Comparison of ENCODE assay signal across 11 cellular contexts in genomic region chr2:46332686-46333281, GRCh38. TPM values are rescaled to one million over a fixed set of nuclear protein-coding genes. Genes with fewer than 3 reads are reported as not detected.
DNase-seq lines count a peak whose midpoint lies in the region; ATAC-seq, FAIRE-seq and TF ChIP-seq lines count a peak whose summit lies in the region.
"Had no signal": no experiment of that assay in that cellular context is flagged by ENCODE, and none has a peak within 500 bp of the region (broad histone marks: within the 10 kb centered on the region; RNA-seq: fewer than 3 reads in every experiment).

No MANE protein-coding gene starts in this region.

- no peak overlapping the region for H2AFZ ChIP-seq in GM23248

- H3K4me3 Mint-ChIP-seq in brain = no peak overlapping the region
- H3K4me3 Mint-ChIP-seq: activated B cell treated with CpG ODN at 0.5 μM for 24 hours had no signal

- H3K4me2 ChIP-seq in GM23248 (ENCODE audit: unreplicated experiment) = peak overlapping the region; percentile 46

- DNase-seq in GM23248 = peak; percentile 86
- DNase-seq in kidney = no peak
- no peak for DNase-seq in stomach
- DNase-seq in germinal center (ENCODE audit: low spot score) = no peak
- no peak for DNase-seq in activated CD8-positive, alpha-beta memory T cell treated with anti-CD3 and anti-CD28 coated beads, Interleukin-2, amount 50 U/mL, for 48 hours
- DNase-seq: activated B cell treated with CpG ODN at 0.5 μM for 24 hours, dermis blood vessel endothelial cell had no signal

- H3K27me3 ChIP-seq in GM23248 (replicated peaks; ENCODE audit: insufficient read depth) (no peaks in the 10 kb centered on the region), stomach (no peaks in the 10 kb centered on the region)

- H3K4me3 ChIP-seq in GM23248 = no peak overlapping the region
- no peak overlapping the region for H3K4me3 ChIP-seq in kidney (ENCODE audit: low read length in 2 of 2)
- no peak overlapping the region for H3K4me3 ChIP-seq in stomach

- no peaks in the 10 kb centered on the region for H3K9me3 Mint-ChIP-seq in brain
- H3K9me3 Mint-ChIP-seq: activated B cell treated with CpG ODN at 0.5 μM for 24 hours had no signal

- H3K27ac ChIP-seq in GM23248 = peak overlapping the region; percentile 100
- H3K27ac ChIP-seq in kidney (ENCODE audit: low read depth in 2 of 2, low read length in 2 of 2) = peak overlapping the region; percentile 69 to 85
- peak overlapping the region in 4 of 5 donors; percentile 38 to 85 (median 82) for H3K27ac ChIP-seq in stomach

- H3K9me3 ChIP-seq in GM23248 (ENCODE audit: low read depth) = no peaks in the 10 kb centered on the region
- H3K9me3 ChIP-seq in kidney (ENCODE audit: control insufficient read depth in 1 of 2, low read length in 2 of 2) = no peaks in the 10 kb centered on the region
- no peaks in the 10 kb centered on the region for H3K9me3 ChIP-seq in stomach

- H3K4me1 ChIP-seq in GM23248 (ENCODE audit: insufficient read depth) (peaks cover 87% of the 10 kb centered on the region), kidney (ENCODE audit: control insufficient read depth in 1 of 2, insufficient read depth in 1 of 2, low read depth in 1 of 2, low read length in 2 of 2) (peaks cover 77 to 79% of the 10 kb centered on the region in 2 donors), stomach (peaks cover 44 to 96% (median 86%) of the 10 kb centered on the region in 4 donors)

- TF ChIP-seq CTCF in brain (conservative IDR thresholded peaks at IDR 0.05) (no peak), kidney (IDR thresholded peaks at IDR 0.05; ENCODE audit: borderline replicate concordance, extremely low read depth, insufficient read depth) (no peak), stomach (IDR thresholded peaks at IDR 0.05) (no peak)

- peaks cover 7% of the 10 kb centered on the region for H3K27me3 Mint-ChIP-seq in brain

- no peak for TF ChIP-seq POLR2A in stomach (IDR thresholded peaks at IDR 0.05)

- H3K4me1 Mint-ChIP-seq in brain = peaks cover 84% of the 10 kb centered on the region
- H3K4me1 Mint-ChIP-seq: activated B cell treated with CpG ODN at 0.5 μM for 24 hours had no signal

- 35 to 40% methylated on average over 8 of the region's 8 CpGs for WGBS in GM23248 (ENCODE audit: low coverage in 1 of 2, low lambda C conversion rate in 2 of 2, missing lambda C conversion rate in 2 of 2), 2 experiments
- 78 to 90% (median 86%) methylated on average over 8 of the region's 8 CpGs for WGBS in stomach, 5 donors

- no peak for ATAC-seq in HG03469 (IDR thresholded peaks at IDR 0.05; ENCODE audit: unreplicated experiment)
- ATAC-seq in GM21576 (IDR thresholded peaks at IDR 0.05; ENCODE audit: unreplicated experiment) = no peak

- H3K9me2 ChIP-seq in GM23248 (ENCODE audit: insufficient read depth) = no peaks in the 10 kb centered on the region

- no peak for TF ChIP-seq EP300 in stomach (IDR thresholded peaks at IDR 0.05)

- H3K9ac ChIP-seq in GM23248 (peak overlapping the region; percentile 86), kidney (ENCODE audit: low read length in 2 of 2) (no peak overlapping the region)

- FAIRE-seq in kidney (lab: Jason Lieb, UNC) = no peak
- FAIRE-seq: D721Med had no signal

- no peaks in the 10 kb centered on the region for H3K36me3 Mint-ChIP-seq in brain

- in situ Hi-C loops in GM23248 (cut with MboI) = no loop called here

- H3K36me3 ChIP-seq in GM23248 (ENCODE audit: low read depth) (no peaks in the 10 kb centered on the region), kidney (ENCODE audit: control insufficient read depth in 1 of 2, insufficient read depth in 2 of 2, low read length in 2 of 2) (no peaks in the 10 kb centered on the region), stomach (no peaks in the 10 kb centered on the region)

- peak overlapping the region in 3 of 5 experiments; percentile 49 to 92 (median 92) for H3K27ac Mint-ChIP-seq in brain
- H3K27ac Mint-ChIP-seq: activated B cell treated with CpG ODN at 0.5 μM for 24 hours had no signal

- intact Hi-C loops in kidney (cut with DNase I) = no loop called here
- intact Hi-C loops in stomach (cut with DNase I; ENCODE audit: low total_unique reads) = no loop called here

- H3K79me2 ChIP-seq in GM23248 (ENCODE audit: insufficient read depth) = peaks cover 59% of the 10 kb centered on the region

- no peaks in the 10 kb centered on the region for H4K20me1 ChIP-seq in GM23248 (ENCODE audit: insufficient read depth)

- H3F3A ChIP-seq in GM23248 (ENCODE audit: insufficient read depth) = peaks cover 68% of the 10 kb centered on the region

RNA-seq across cellular contexts. Expression of gene EPAS1, which starts 35.6 kb away (rescaled TPM):
- 66.3 and 73.8 TPM in 2 replicates for total RNA-seq in GM23248 (2014; rRNA removed; shearing (Covaris generic))
- polyA plus RNA-seq in GM23248 (2016; fragmentation: Nextera tagmentation; extraction: Ambion mirVana) (45.2 and 47.5 TPM in 2 replicates), brain (ENCODE audit: insufficient read depth, low read depth, low replicate concordance) (80.4 TPM), kidney (ENCODE audit: insufficient read depth, low read depth, low replicate concordance) (142 TPM), stomach (10 to 100 TPM; 35.1 to 82.6 (median 47.1) TPM)
- total RNA-seq in kidney (398 TPM), stomach (100 to 1,000 TPM in 4 of 5 donors, 10 to 100 TPM in 1; 69.0 to 217 (median 156) TPM)
